Comparison of ENCODE assay signal across 18 cellular contexts in genomic region chr1:205481279-205481617, GRCh38. TPM values are rescaled to one million over a fixed set of nuclear protein-coding genes. Genes with fewer than 3 reads are reported as not detected.
DNase-seq lines count a peak whose midpoint lies in the region; ATAC-seq lines count a peak whose summit lies in the region.
"Had no signal": no experiment of that assay in that cellular context is flagged by ENCODE, and none has a peak within 500 bp of the region (broad histone marks: within the 10 kb centered on the region; RNA-seq: fewer than 3 reads in every experiment).

No MANE protein-coding gene starts in this region.

- WGBS in aorta, 2 donors: 63 to 70% methylated on average over 6 of the region's 6 CpGs

- POLR2A ChIA-PET in activated naive CD8-positive, alpha-beta T cell treated with anti-CD3 and anti-CD28 coated beads, Interleukin-2, amount 10 ng/mL, durations not matched to agents 7 days and 5 days (lab: Charles Lee): no interaction called here

- CTCF ChIA-PET in activated naive CD4-positive, alpha-beta T cell treated with anti-CD3 and anti-CD28 coated beads for 36 hours (lab: Charles Lee): interaction anchor here (0.9 to 9.0 kb wide), 7 partner anchors 43 to 208 kb away, joined by 3 to 130 read pairs (median 8); no protein-coding TSS in a partner anchor

- peaks cover 24% of the 10 kb centered on the region for H3K4me1 Mint-ChIP-seq in activated naive CD4-positive, alpha-beta T cell treated with anti-CD3 and anti-CD28 coated beads for 36 hours (ENCODE audit: low read depth)
- H3K4me1 Mint-ChIP-seq in activated naive CD8-positive, alpha-beta T cell treated with anti-CD3 and anti-CD28 coated beads, Interleukin-2, amount 10 ng/mL, durations not matched to agents 7 days and 5 days: peaks cover 31% of the 10 kb centered on the region
- peaks cover 41% of the 10 kb centered on the region for H3K4me1 Mint-ChIP-seq in stimulated activated naive CD8-positive, alpha-beta T cell treated with anti-CD3 and anti-CD28 coated beads, Interleukin-15, amount 100 ng/mL, for 72 hours

- intact Hi-C loops in activated naive CD4-positive, alpha-beta T cell treated with anti-CD3 and anti-CD28 coated beads for 36 hours (cut with micrococcal nuclease): loop anchor here (2.0 to 5.0 kb wide), 2 partner anchors 40 to 209 kb away; no protein-coding TSS in a partner anchor
- intact Hi-C loops in aorta (cut with DNase I): loop anchor here in 1 of 2 donors (5.0 kb wide), 2 partner anchors 44 to 129 kb away; no protein-coding TSS in a partner anchor

- no peak overlapping the region for H3K9ac ChIP-seq in HUES48 (ENCODE audit: low read depth, low read length)

- no peaks in the 10 kb centered on the region for H3K9me3 ChIP-seq in HUES48 (ENCODE audit: control insufficient read depth, insufficient read depth, low read length)
- no peaks in the 10 kb centered on the region for H3K9me3 ChIP-seq in aorta (ENCODE audit: control insufficient read depth, low read length)

- H3K27ac ChIP-seq in HUES48 (ENCODE audit: low read depth, low read length): peak overlapping the region; percentile 20
- H3K27ac ChIP-seq in aorta (ENCODE audit: low read depth in 1 of 2, low read length in 2 of 2): no peak overlapping the region

- no peak for DNase-seq in activated naive CD4-positive, alpha-beta T cell treated with anti-CD3 and anti-CD28 coated beads, Interleukin-2, amount 50 U/mL, for 72 hours (ENCODE audit: low spot score in 2 of 2)
- DNase-seq in activated naive CD4-positive, alpha-beta T cell treated with anti-CD3 and anti-CD28 coated beads for 36 hours: no peak
- no peak for DNase-seq in activated naive CD8-positive, alpha-beta T cell treated with anti-CD3 and anti-CD28 coated beads, Interleukin-2, amount 10 ng/mL, durations not matched to agents 7 days and 5 days
- peak in 1 of 2 donors; percentile 36 for DNase-seq in stimulated activated naive CD8-positive, alpha-beta T cell treated with anti-CD3 and anti-CD28 coated beads, Interleukin-15, amount 100 ng/mL, for 72 hours
- DNase-seq in left lobe of liver (ENCODE audit: low spot score) (no peak), aorta (no peak)
- DNase-seq: caudate nucleus, GF-D8, glutamatergic neuron, GOT3, NCI-H526 treated with DMSO at 0.1 percent for 48 hours, spleen had no signal

- H3K4me1 ChIP-seq in HUES48 (ENCODE audit: control insufficient read depth, insufficient read depth, low read length) (peaks cover 19% of the 10 kb centered on the region; the same call in 1 of the 2 replicates), aorta (ENCODE audit: control insufficient read depth in 1 of 2, insufficient read depth in 2 of 2, low read length in 2 of 2) (no peaks in the 10 kb centered on the region)

- H3K36me3 ChIP-seq in HUES48 (ENCODE audit: control insufficient read depth, insufficient read depth, low read length) (no peaks in the 10 kb centered on the region), aorta (ENCODE audit: control insufficient read depth in 1 of 2, insufficient read depth in 2 of 2, low read length in 1 of 2) (no peaks in the 10 kb centered on the region)
- H3K36me3 ChIP-seq: spleen had no signal

- ATAC-seq in activated naive CD4-positive, alpha-beta T cell treated with anti-CD3 and anti-CD28 coated beads, Interleukin-2, amount 50 U/mL, for 72 hours: peak; percentile 6 to 7
- ATAC-seq in activated naive CD8-positive, alpha-beta T cell treated with anti-CD3 and anti-CD28 coated beads, Interleukin-2, amount 10 ng/mL, durations not matched to agents 7 days and 5 days (ENCODE audit: low read depth): no peak
- ATAC-seq in stimulated activated naive CD8-positive, alpha-beta T cell treated with anti-CD3 and anti-CD28 coated beads, Interleukin-15, amount 100 ng/mL, for 72 hours: peak; percentile 23
- ATAC-seq in left lobe of liver: no peak
- no peak for ATAC-seq in aorta (ENCODE audit: low FRiP score)
- ATAC-seq in HG02642 (IDR thresholded peaks at IDR 0.05; ENCODE audit: poor library complexity, unreplicated experiment): no peak
- ATAC-seq: Right ventricle myocardium inferior had no signal

- H3K4me3 ChIP-seq in HUES48 (ENCODE audit: low read depth, low read length): no peak overlapping the region
- no peak overlapping the region for H3K4me3 ChIP-seq in aorta (ENCODE audit: low read length in 2 of 2)

- no peaks in the 10 kb centered on the region for H3K9me3 Mint-ChIP-seq in activated naive CD4-positive, alpha-beta T cell treated with anti-CD3 and anti-CD28 coated beads, Interleukin-2, amount 50 U/mL, for 72 hours
- H3K9me3 Mint-ChIP-seq in activated naive CD4-positive, alpha-beta T cell treated with anti-CD3 and anti-CD28 coated beads for 36 hours: no peaks in the 10 kb centered on the region
- peaks cover 3% of the 10 kb centered on the region for H3K9me3 Mint-ChIP-seq in activated naive CD8-positive, alpha-beta T cell treated with anti-CD3 and anti-CD28 coated beads, Interleukin-2, amount 10 ng/mL, durations not matched to agents 7 days and 5 days
- peaks cover 5 to 8% of the 10 kb centered on the region in 2 donors for H3K9me3 Mint-ChIP-seq in stimulated activated naive CD8-positive, alpha-beta T cell treated with anti-CD3 and anti-CD28 coated beads, Interleukin-15, amount 100 ng/mL, for 72 hours
- H3K9me3 Mint-ChIP-seq: activated naive CD4-positive, alpha-beta T cell treated with anti-CD3 and anti-CD28 coated beads, Interleukin-2, amount 10 ng/mL, durations not matched to agents 7 days and 5 days had no signal

- H3K27ac Mint-ChIP-seq in activated naive CD4-positive, alpha-beta T cell treated with anti-CD3 and anti-CD28 coated beads, Interleukin-2, amount 50 U/mL, for 72 hours: no peak overlapping the region
- no peak overlapping the region for H3K27ac Mint-ChIP-seq in activated naive CD4-positive, alpha-beta T cell treated with anti-CD3 and anti-CD28 coated beads for 36 hours
- peak overlapping the region; percentile 20 for H3K27ac Mint-ChIP-seq in activated naive CD8-positive, alpha-beta T cell treated with anti-CD3 and anti-CD28 coated beads, Interleukin-2, amount 10 ng/mL, durations not matched to agents 7 days and 5 days
- peak overlapping the region in 1 of 2 donors; percentile 9 for H3K27ac Mint-ChIP-seq in stimulated activated naive CD8-positive, alpha-beta T cell treated with anti-CD3 and anti-CD28 coated beads, Interleukin-15, amount 100 ng/mL, for 72 hours
- H3K27ac Mint-ChIP-seq: activated naive CD4-positive, alpha-beta T cell treated with anti-CD3 and anti-CD28 coated beads, Interleukin-2, amount 10 ng/mL, durations not matched to agents 7 days and 5 days had no signal

- H3K4me3 Mint-ChIP-seq in activated naive CD4-positive, alpha-beta T cell treated with anti-CD3 and anti-CD28 coated beads for 36 hours: no peak overlapping the region
- peak overlapping the region; percentile 34 for H3K4me3 Mint-ChIP-seq in activated naive CD8-positive, alpha-beta T cell treated with anti-CD3 and anti-CD28 coated beads, Interleukin-2, amount 10 ng/mL, durations not matched to agents 7 days and 5 days
- H3K4me3 Mint-ChIP-seq in stimulated activated naive CD8-positive, alpha-beta T cell treated with anti-CD3 and anti-CD28 coated beads, Interleukin-15, amount 100 ng/mL, for 72 hours: peak overlapping the region; percentile 66 to 68
- H3K4me3 Mint-ChIP-seq: activated naive CD4-positive, alpha-beta T cell treated with anti-CD3 and anti-CD28 coated beads, Interleukin-2, amount 10 ng/mL, durations not matched to agents 7 days and 5 days had no signal

- no peaks in the 10 kb centered on the region for H3K36me3 Mint-ChIP-seq in activated naive CD4-positive, alpha-beta T cell treated with anti-CD3 and anti-CD28 coated beads, Interleukin-2, amount 50 U/mL, for 72 hours
- H3K36me3 Mint-ChIP-seq in activated naive CD4-positive, alpha-beta T cell treated with anti-CD3 and anti-CD28 coated beads for 36 hours (ENCODE audit: low read depth): no peaks in the 10 kb centered on the region
- no peaks in the 10 kb centered on the region for H3K36me3 Mint-ChIP-seq in activated naive CD8-positive, alpha-beta T cell treated with anti-CD3 and anti-CD28 coated beads, Interleukin-2, amount 10 ng/mL, durations not matched to agents 7 days and 5 days
- H3K36me3 Mint-ChIP-seq: activated naive CD4-positive, alpha-beta T cell treated with anti-CD3 and anti-CD28 coated beads, Interleukin-2, amount 10 ng/mL, durations not matched to agents 7 days and 5 days had no signal

- peaks cover 46% of the 10 kb centered on the region for H3K27me3 Mint-ChIP-seq in activated naive CD4-positive, alpha-beta T cell treated with anti-CD3 and anti-CD28 coated beads for 36 hours (ENCODE audit: low read depth)
- peaks cover 30% of the 10 kb centered on the region for H3K27me3 Mint-ChIP-seq in activated naive CD8-positive, alpha-beta T cell treated with anti-CD3 and anti-CD28 coated beads, Interleukin-2, amount 10 ng/mL, durations not matched to agents 7 days and 5 days
- H3K27me3 Mint-ChIP-seq in stimulated activated naive CD8-positive, alpha-beta T cell treated with anti-CD3 and anti-CD28 coated beads, Interleukin-15, amount 100 ng/mL, for 72 hours: peaks cover 55% of the 10 kb centered on the region

- H3K27me3 ChIP-seq in HUES48 (ENCODE audit: control insufficient read depth, insufficient read depth, low read length) (peaks cover 18% of the 10 kb centered on the region), aorta (ENCODE audit: control insufficient read depth in 1 of 2, insufficient read depth in 2 of 2, low read length in 1 of 2) (peaks cover 0 to 2% of the 10 kb centered on the region in 2 donors)

RNA-seq across cellular contexts. Expression of gene CDK18, which starts 23.2 kb away (rescaled TPM):
- 1 to 10 TPM; 5.9 to 7.9 TPM for total RNA-seq in activated naive CD4-positive, alpha-beta T cell treated with anti-CD3 and anti-CD28 coated beads, Interleukin-2, amount 50 U/mL, for 72 hours
- 1 to 10 TPM; 3.6 to 4.1 TPM for total RNA-seq in activated naive CD4-positive, alpha-beta T cell treated with anti-CD3 and anti-CD28 coated beads for 36 hours
- total RNA-seq in activated naive CD8-positive, alpha-beta T cell treated with anti-CD3 and anti-CD28 coated beads, Interleukin-2, amount 10 ng/mL, durations not matched to agents 7 days and 5 days: 1 to 10 TPM; 7.4 to 9.9 TPM
- 8.8 TPM for total RNA-seq in left lobe of liver
- total RNA-seq in aorta: 10 to 100 TPM; 47.1 to 80.7 TPM
- 10 to 100 TPM; 14.8 to 19.1 TPM for polyA plus RNA-seq in aorta

RNA-seq across cellular contexts. Expression of gene BLACAT1, which starts 25.4 kb away (rescaled TPM):
- total RNA-seq in activated naive CD4-positive, alpha-beta T cell treated with anti-CD3 and anti-CD28 coated beads, Interleukin-2, amount 50 U/mL, for 72 hours: under 1 TPM; 0.14 to 0.62 TPM
- under 1 TPM; 0.14 to 0.30 TPM for total RNA-seq in activated naive CD4-positive, alpha-beta T cell treated with anti-CD3 and anti-CD28 coated beads for 36 hours
- total RNA-seq in activated naive CD8-positive, alpha-beta T cell treated with anti-CD3 and anti-CD28 coated beads, Interleukin-2, amount 10 ng/mL, durations not matched to agents 7 days and 5 days: under 1 TPM; 0.51 to 0.83 TPM
- 0.08 TPM for total RNA-seq in left lobe of liver
- under 1 TPM in 1 of 2 donors, not detected in 1; 0.21 TPM for total RNA-seq in aorta
- not detected for polyA plus RNA-seq in aorta
- total RNA-seq: mononuclear cell, posterior vena cava, Right ventricle myocardium inferior had no signal

RNA-seq across cellular contexts. Expression of gene LEMD1, which starts 59.4 kb away (rescaled TPM):
- total RNA-seq in activated naive CD4-positive, alpha-beta T cell treated with anti-CD3 and anti-CD28 coated beads, Interleukin-2, amount 50 U/mL, for 72 hours: 1 to 10 TPM in 1 of 2 donors, not detected in 1; 1.4 TPM
- under 1 TPM in 1 of 2 experiments, not detected in 1; 0.79 TPM for total RNA-seq in activated naive CD4-positive, alpha-beta T cell treated with anti-CD3 and anti-CD28 coated beads for 36 hours
- total RNA-seq in activated naive CD8-positive, alpha-beta T cell treated with anti-CD3 and anti-CD28 coated beads, Interleukin-2, amount 10 ng/mL, durations not matched to agents 7 days and 5 days: 1 to 10 TPM in 1 of 2 experiments, under 1 TPM in 1; 0.97 to 1.1 TPM
- total RNA-seq in left lobe of liver: not detected
- not detected for total RNA-seq in aorta
- not detected for polyA plus RNA-seq in aorta
- total RNA-seq: posterior vena cava, Right ventricle myocardium inferior, spleen had no signal
- polyA plus RNA-seq: spleen had no signal

Comparison
In these comparisons a context has a peak if more than half of its experiments do, and no peak if none do; other contexts are left out.
1. ATAC-seq: peak in activated naive CD4-positive, alpha-beta T cell treated with anti-CD3 and anti-CD28 coated beads, Interleukin-2, amount 50 U/mL, for 72 hours (2 of 2) and stimulated activated naive CD8-positive, alpha-beta T cell treated with anti-CD3 and anti-CD28 coated beads, Interleukin-15, amount 100 ng/mL, for 72 hours (single experiment); none in activated naive CD8-positive, alpha-beta T cell treated with anti-CD3 and anti-CD28 coated beads, Interleukin-2, amount 10 ng/mL, durations not matched to agents 7 days and 5 days (single experiment), left lobe of liver (single experiment), aorta (single experiment) and HG02642 (single experiment).